Comparison of ENCODE assay signal across 8 cellular contexts in the genomic region with DNA sequence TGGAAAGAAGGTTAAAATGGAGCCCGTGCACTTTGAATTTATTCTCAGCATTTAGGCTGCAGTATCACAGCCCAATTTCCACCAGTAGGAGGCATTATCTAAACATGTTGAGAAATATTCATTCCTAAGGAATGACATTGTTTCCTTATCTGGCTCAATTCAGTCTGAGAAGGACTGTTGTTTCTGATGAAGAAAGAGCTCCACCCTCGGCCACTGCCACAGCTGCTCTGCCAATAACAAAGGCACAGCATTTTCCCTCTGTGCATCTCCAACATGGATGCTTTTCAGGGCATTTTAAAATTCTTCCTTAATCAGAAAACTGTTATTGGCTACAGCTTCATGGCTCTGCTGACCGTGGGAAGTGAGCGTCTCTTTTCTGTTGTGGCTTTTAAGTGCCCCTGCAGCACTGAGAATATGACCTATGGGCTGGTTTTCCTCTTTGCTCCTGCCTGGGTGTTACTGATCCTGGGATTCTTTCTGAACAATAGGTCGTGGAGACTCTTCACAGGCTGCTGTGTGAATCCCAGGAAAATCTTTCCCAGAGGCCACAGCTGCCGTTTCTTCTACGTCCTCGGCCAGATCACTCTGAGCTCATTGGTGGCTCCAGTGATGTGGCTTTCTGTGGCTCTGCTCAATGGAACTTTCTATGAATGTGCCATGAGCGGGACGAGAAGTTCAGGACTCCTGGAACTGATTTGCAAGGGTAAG. TPM values are rescaled to one million over a fixed set of nuclear protein-coding genes. Genes with fewer than 3 reads are reported as not detected.
DNase-seq lines count a peak whose midpoint lies in the region; ATAC-seq and TF ChIP-seq lines count a peak whose summit lies in the region.

Gene CALHM5, plus strand, starts transcription at position 216 of the 708 bp plus-strand sequence. Its CDS starts 58 bp downstream, at position 274.

- peak; percentile 24 for DNase-seq in H7
- peak; percentile 77 for DNase-seq in SK-N-DZ (ENCODE audit: low spot score)
- peak; percentile 85 to 93 for DNase-seq in foreskin fibroblast
- DNase-seq in trophoblast cell = peak; percentile 65 to 95
- no peak for DNase-seq in NCI-H774 (lab: John Stamatoyannopoulos, UW)
- DNase-seq in cerebellum (ENCODE audit: low spot score) = no peak
- DNase-seq in NCI-H510A treated with DMSO at 0.1 percent for 48 hours (lab: John Stamatoyannopoulos, UW) = no peak
- DNase-seq in activated CD4-positive, alpha-beta T cell treated with anti-CD3 and anti-CD28 coated beads for 36 hours = no peak

- H3K9me3 ChIP-seq in trophoblast cell (ENCODE audit: insufficient read depth, low read depth, low read length) = no peaks in the 10 kb centered on the region

- POLR2A ChIA-PET in activated CD4-positive, alpha-beta T cell treated with anti-CD3 and anti-CD28 coated beads for 36 hours (lab: Charles Lee) = no interaction called here

- peak within 1 kb of the TSS; percentile 37 for H2BK12ac ChIP-seq in trophoblast cell (ENCODE audit: low read length)

- intact Hi-C loops in activated CD4-positive, alpha-beta T cell treated with anti-CD3 and anti-CD28 coated beads for 36 hours (cut with DNase I, micrococcal nuclease) = no loop called here

- H3K36me3 ChIP-seq in H7 (replicated peaks; ENCODE audit: control insufficient read depth, insufficient read depth, low read length) (no peaks in the 10 kb centered on the region), trophoblast cell (ENCODE audit: control insufficient read depth in 1 of 2, insufficient read depth in 2 of 2, low read length in 2 of 2) (no peaks in the 10 kb centered on the region)

- no peak within 1 kb of the TSS for H2AK5ac ChIP-seq in trophoblast cell (ENCODE audit: low read length)

- peak; percentile 73 for TF ChIP-seq CTCF in foreskin fibroblast (IDR thresholded peaks at IDR 0.05; ENCODE audit: low read depth, low read length)

- no peaks in the 10 kb centered on the region for H3K4me1 Mint-ChIP-seq in activated CD4-positive, alpha-beta T cell treated with anti-CD3 and anti-CD28 coated beads for 36 hours

- no peak within 1 kb of the TSS for H3K4me3 Mint-ChIP-seq in activated CD4-positive, alpha-beta T cell treated with anti-CD3 and anti-CD28 coated beads for 36 hours

- H3K9me3 Mint-ChIP-seq in activated CD4-positive, alpha-beta T cell treated with anti-CD3 and anti-CD28 coated beads for 36 hours (ENCODE audit: low read depth) = peaks cover 3% of the 10 kb centered on the region

- CTCF ChIA-PET in activated CD4-positive, alpha-beta T cell treated with anti-CD3 and anti-CD28 coated beads for 36 hours (lab: Charles Lee) = interaction anchor here (1.1 kb wide), 1 partner anchor 21 kb away, joined by 3 read pairs; no protein-coding TSS in a partner anchor

- H2BK5ac ChIP-seq in trophoblast cell (ENCODE audit: low read depth, low read length, poor library complexity) = peak within 1 kb of the TSS; percentile 42

- H3K27me3 ChIP-seq in H7 (ENCODE audit: control insufficient read depth, insufficient read depth, low read length) (no peaks in the 10 kb centered on the region), trophoblast cell (ENCODE audit: insufficient read depth, low read length) (no peaks in the 10 kb centered on the region)

- H3K9ac ChIP-seq in trophoblast cell (ENCODE audit: low read length) = no peak within 1 kb of the TSS

- no CpG with 5 or more reads among the region's 10 CpGs for WGBS in trophoblast cell (ENCODE audit: extremely low coverage, insufficient coverage, insufficient read length)

- H3K23ac ChIP-seq in trophoblast cell (ENCODE audit: low read length) = no peak within 1 kb of the TSS

- peak within 1 kb of the TSS; percentile 2 for H2BK120ac ChIP-seq in trophoblast cell (ENCODE audit: insufficient read depth, low read length, poor library complexity)

- no peak for ATAC-seq in activated CD4-positive, alpha-beta T cell treated with anti-CD3 and anti-CD28 coated beads for 36 hours

- H3K4ac ChIP-seq in trophoblast cell (ENCODE audit: low read depth, low read length) = no peak within 1 kb of the TSS

- H2AFZ ChIP-seq in trophoblast cell (ENCODE audit: insufficient read depth, low read length, poor library complexity) = peak within 1 kb of the TSS; percentile 12

- peak within 1 kb of the TSS; percentile 24 for H3K14ac ChIP-seq in trophoblast cell (ENCODE audit: low read length)

- H3K27ac Mint-ChIP-seq in activated CD4-positive, alpha-beta T cell treated with anti-CD3 and anti-CD28 coated beads for 36 hours = no peak within 1 kb of the TSS

- no peak within 1 kb of the TSS for H4K91ac ChIP-seq in trophoblast cell (ENCODE audit: low read depth, low read length)

- H3K27ac ChIP-seq in trophoblast cell (ENCODE audit: low read depth, low read length) = peak within 1 kb of the TSS; percentile 12

- H4K8ac ChIP-seq in trophoblast cell (ENCODE audit: low read depth, low read length) = peak within 1 kb of the TSS; percentile 37

- no peaks in the 10 kb centered on the region for H3K27me3 Mint-ChIP-seq in activated CD4-positive, alpha-beta T cell treated with anti-CD3 and anti-CD28 coated beads for 36 hours

- H3K4me1 ChIP-seq in trophoblast cell (ENCODE audit: control insufficient read depth in 1 of 2, insufficient read depth in 2 of 2, low read length in 2 of 2) = peaks cover 0 to 4% of the 10 kb centered on the region in 2 experiments

- peaks cover 3% of the 10 kb centered on the region for H3K79me1 ChIP-seq in trophoblast cell (ENCODE audit: low read length)

- peak within 1 kb of the TSS; percentile 4 for H3K4me2 ChIP-seq in trophoblast cell (ENCODE audit: low read length)

- no peak within 1 kb of the TSS for H4K12ac ChIP-seq in trophoblast cell (ENCODE audit: low read depth, low read length)

- H3K4me3 ChIP-seq in H7 (ENCODE audit: insufficient read depth, low read depth, low read length) (no peak within 1 kb of the TSS), foreskin fibroblast (ENCODE audit: low read depth in 1 of 2, low read length in 2 of 2) (peak within 1 kb of the TSS; percentile 52 to 64), trophoblast cell (ENCODE audit: low read depth, low read length) (no peak within 1 kb of the TSS)

- H3K18ac ChIP-seq in trophoblast cell (ENCODE audit: low read length) = no peak within 1 kb of the TSS

- no peaks in the 10 kb centered on the region for H3K79me2 ChIP-seq in trophoblast cell (ENCODE audit: control insufficient read depth, insufficient read depth, low read length, poor library complexity)

- H3K36me3 Mint-ChIP-seq in activated CD4-positive, alpha-beta T cell treated with anti-CD3 and anti-CD28 coated beads for 36 hours (ENCODE audit: low read depth) = no peaks in the 10 kb centered on the region

RNA-seq across cellular contexts. Expression of gene CALHM5, which starts in this region (rescaled TPM):
- under 0.01 and 0.04 TPM in 2 replicates for total RNA-seq in H7 (2014; rRNA removed; shearing (Covaris generic))
- polyA plus RNA-seq in SK-N-DZ (2014; cell fraction: cytosol; rRNA removed) = 2.4 and 2.6 TPM in 2 replicates
- polyA plus RNA-seq in SK-N-DZ (2014; cell fraction: nucleus; rRNA removed) = 0.85 and 1.1 TPM in 2 replicates
- polyA plus RNA-seq in trophoblast cell (2013) = 0.38 and 0.39 TPM in 2 replicates
- total RNA-seq in cerebellum = 0.91 TPM
- not detected for total RNA-seq in activated CD4-positive, alpha-beta T cell treated with anti-CD3 and anti-CD28 coated beads for 36 hours

Comparison
In these comparisons a context has a peak if more than half of its experiments do, and no peak if none do; other contexts are left out.
1. Peak in DNase-seq in H7; RNA of the gene not detected or under 1 TPM.
2. DNase-seq: peak in SK-N-DZ (single experiment), foreskin fibroblast (2 of 2) and trophoblast cell (2 of 2); none in NCI-H774 (single experiment), cerebellum (single experiment), NCI-H510A treated with DMSO at 0.1 percent for 48 hours (single experiment) and activated CD4-positive, alpha-beta T cell treated with anti-CD3 and anti-CD28 coated beads for 36 hours (single experiment).
3. H3K4me3 ChIP-seq: peak in foreskin fibroblast (2 of 2); none in H7 (single experiment) and trophoblast cell (single experiment).